1 cellular context compared by ENCODE assay signal in genomic region chr5:132873119-132873929, GRCh38.
TF ChIP-seq lines count a peak whose summit lies in the region.

LEAP2 (plus strand) TSS chr5:132873668; CDS start chr5:132873695, 27 bp downstream.

TF ChIP-seq in IMR-90, 13 proteins besides CTCF, POLR2A, EP300 and RAD21 (continued from another document):
- TF ChIP-seq USF2 (IDR thresholded peaks at IDR 0.05; ENCODE audit: low read depth, low read length) (no peak), MAFK (IDR thresholded peaks at IDR 0.05; ENCODE audit: low read depth, low read length) (no peak), RCOR1 (IDR thresholded peaks at IDR 0.05; ENCODE audit: insufficient replicate concordance, low read length) (no peak), CHD1 (IDR thresholded peaks at IDR 0.05; ENCODE audit: low read depth, low read length) (no peak), MAZ (IDR thresholded peaks at IDR 0.05; ENCODE audit: borderline replicate concordance, low read depth, low read length) (no peak), MXI1 (IDR thresholded peaks at IDR 0.05; ENCODE audit: borderline replicate concordance, low read depth, low read length) (no peak), NFE2L2 (IDR thresholded peaks at IDR 0.05; ENCODE audit: low read depth, low read length) (no peak)
